1 cellular context compared by ENCODE assay signal in the genomic region with DNA sequence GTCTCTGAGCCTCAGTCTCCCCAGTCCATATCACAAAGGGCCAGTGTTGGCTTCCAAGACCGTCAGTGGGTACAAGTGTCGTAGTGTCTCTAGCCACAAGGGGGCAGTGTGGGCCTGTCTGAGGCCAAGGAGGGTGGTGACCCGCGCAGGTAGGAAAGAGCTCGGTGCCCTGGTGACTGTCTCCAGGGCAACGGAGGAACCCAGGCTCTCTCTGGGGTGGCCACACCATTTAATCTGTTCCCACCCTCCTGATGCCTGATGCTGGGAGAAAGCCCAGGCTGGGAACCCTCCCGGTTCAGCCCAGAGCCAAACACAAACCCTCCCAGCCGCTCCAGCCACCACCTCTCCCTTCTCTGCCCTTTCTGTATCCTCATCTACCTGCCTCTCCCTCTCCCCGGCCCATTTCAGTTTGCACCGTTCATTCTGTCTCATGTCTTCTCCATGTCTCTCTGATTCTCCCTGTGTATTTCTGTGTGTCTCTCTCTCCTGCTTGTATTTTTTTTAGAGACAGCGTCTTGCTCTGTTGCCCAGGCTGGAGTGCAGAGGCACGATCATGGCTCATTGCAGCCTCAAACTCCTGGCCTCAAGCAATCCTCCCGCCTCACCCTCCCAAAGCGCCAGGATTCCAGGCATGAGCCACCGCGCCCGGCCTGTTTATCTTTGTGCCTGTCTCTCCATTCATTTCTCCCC.
TF ChIP-seq lines count a peak whose summit lies in the region.

No MANE protein-coding gene starts in this region.

TF ChIP-seq in K562, 482 proteins besides CTCF, POLR2A, EP300 and RAD21 (continued from another document and continues in another):
- TF ChIP-seq, protein P1, sequence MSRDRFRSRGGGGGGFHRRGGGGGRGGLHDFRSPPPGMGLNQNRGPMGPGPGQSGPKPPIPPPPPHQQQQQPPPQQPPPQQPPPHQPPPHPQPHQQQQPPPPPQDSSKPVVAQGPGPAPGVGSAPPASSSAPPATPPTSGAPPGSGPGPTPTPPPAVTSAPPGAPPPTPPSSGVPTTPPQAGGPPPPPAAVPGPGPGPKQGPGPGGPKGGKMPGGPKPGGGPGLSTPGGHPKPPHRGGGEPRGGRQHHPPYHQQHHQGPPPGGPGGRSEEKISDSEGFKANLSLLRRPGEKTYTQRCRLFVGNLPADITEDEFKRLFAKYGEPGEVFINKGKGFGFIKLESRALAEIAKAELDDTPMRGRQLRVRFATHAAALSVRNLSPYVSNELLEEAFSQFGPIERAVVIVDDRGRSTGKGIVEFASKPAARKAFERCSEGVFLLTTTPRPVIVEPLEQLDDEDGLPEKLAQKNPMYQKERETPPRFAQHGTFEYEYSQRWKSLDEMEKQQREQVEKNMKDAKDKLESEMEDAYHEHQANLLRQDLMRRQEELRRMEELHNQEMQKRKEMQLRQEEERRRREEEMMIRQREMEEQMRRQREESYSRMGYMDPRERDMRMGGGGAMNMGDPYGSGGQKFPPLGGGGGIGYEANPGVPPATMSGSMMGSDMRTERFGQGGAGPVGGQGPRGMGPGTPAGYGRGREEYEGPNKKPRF (IDR thresholded peaks at IDR 0.05; ENCODE audit: low read depth, low read length), result no peak
- TF ChIP-seq ZZZ3 (IDR thresholded peaks at IDR 0.05), result no peak
- TF ChIP-seq, protein P2, sequence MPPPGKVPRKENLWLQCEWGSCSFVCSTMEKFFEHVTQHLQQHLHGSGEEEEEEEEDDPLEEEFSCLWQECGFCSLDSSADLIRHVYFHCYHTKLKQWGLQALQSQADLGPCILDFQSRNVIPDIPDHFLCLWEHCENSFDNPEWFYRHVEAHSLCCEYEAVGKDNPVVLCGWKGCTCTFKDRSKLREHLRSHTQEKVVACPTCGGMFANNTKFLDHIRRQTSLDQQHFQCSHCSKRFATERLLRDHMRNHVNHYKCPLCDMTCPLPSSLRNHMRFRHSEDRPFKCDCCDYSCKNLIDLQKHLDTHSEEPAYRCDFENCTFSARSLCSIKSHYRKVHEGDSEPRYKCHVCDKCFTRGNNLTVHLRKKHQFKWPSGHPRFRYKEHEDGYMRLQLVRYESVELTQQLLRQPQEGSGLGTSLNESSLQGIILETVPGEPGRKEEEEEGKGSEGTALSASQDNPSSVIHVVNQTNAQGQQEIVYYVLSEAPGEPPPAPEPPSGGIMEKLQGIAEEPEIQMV (tag; conservative IDR thresholded peaks at IDR 0.05; ENCODE audit: low read depth), result no peak
- TF ChIP-seq ZNF444 (CRISPR knock-in tag; IDR thresholded peaks at IDR 0.05), result no peak
- TF ChIP-seq, protein P3, sequence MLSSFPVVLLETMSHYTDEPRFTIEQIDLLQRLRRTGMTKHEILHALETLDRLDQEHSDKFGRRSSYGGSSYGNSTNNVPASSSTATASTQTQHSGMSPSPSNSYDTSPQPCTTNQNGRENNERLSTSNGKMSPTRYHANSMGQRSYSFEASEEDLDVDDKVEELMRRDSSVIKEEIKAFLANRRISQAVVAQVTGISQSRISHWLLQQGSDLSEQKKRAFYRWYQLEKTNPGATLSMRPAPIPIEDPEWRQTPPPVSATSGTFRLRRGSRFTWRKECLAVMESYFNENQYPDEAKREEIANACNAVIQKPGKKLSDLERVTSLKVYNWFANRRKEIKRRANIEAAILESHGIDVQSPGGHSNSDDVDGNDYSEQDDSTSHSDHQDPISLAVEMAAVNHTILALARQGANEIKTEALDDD (IDR thresholded peaks at IDR 0.05), result no peak
- peak in 1 of 2 experiments; percentile 53; a peak in 2 of 4 replicates for TF ChIP-seq RCOR1 (IDR thresholded peaks at IDR 0.05; ENCODE audit: borderline replicate concordance in 1 of 2, low read depth in 2 of 2, low read length in 2 of 2)
- TF ChIP-seq MTA3 (IDR thresholded peaks at IDR 0.05; ENCODE audit: borderline replicate concordance), result no peak
- no peak for TF ChIP-seq BRD4 (IDR thresholded peaks at IDR 0.05)
- TF ChIP-seq MBD2 (IDR thresholded peaks at IDR 0.05; ENCODE audit: borderline replicate concordance, low read depth), result no peak
- no peak for TF ChIP-seq SIX5 (IDR thresholded peaks at IDR 0.05; ENCODE audit: borderline replicate concordance in 1 of 2, insufficient read depth in 1 of 2, low read depth in 1 of 2, low read length in 2 of 2)
- no peak for TF ChIP-seq POLR2B (IDR thresholded peaks at IDR 0.05; ENCODE audit: low read depth, partially characterized antibody)
- no peak for TF ChIP-seq ELF2 (CRISPR knock-in tag; IDR thresholded peaks at IDR 0.05)
- TF ChIP-seq, protein P4, sequence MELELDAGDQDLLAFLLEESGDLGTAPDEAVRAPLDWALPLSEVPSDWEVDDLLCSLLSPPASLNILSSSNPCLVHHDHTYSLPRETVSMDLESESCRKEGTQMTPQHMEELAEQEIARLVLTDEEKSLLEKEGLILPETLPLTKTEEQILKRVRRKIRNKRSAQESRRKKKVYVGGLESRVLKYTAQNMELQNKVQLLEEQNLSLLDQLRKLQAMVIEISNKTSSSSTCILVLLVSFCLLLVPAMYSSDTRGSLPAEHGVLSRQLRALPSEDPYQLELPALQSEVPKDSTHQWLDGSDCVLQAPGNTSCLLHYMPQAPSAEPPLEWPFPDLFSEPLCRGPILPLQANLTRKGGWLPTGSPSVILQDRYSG (tag; conservative IDR thresholded peaks at IDR 0.05; ENCODE audit: low read depth), result no peak
- TF ChIP-seq ZNF311 (CRISPR knock-in tag; IDR thresholded peaks at IDR 0.05), result no peak
- TF ChIP-seq RBM25 (IDR thresholded peaks at IDR 0.05; ENCODE audit: low read depth, low read length, severe bottlenecking), result no peak
- TF ChIP-seq HDAC3 (IDR thresholded peaks at IDR 0.05; ENCODE audit: borderline replicate concordance, partially characterized antibody), result no peak
- no peak for TF ChIP-seq SMARCA5 (IDR thresholded peaks at IDR 0.05)
- no peak for TF ChIP-seq ZSCAN32 (CRISPR knock-in tag; IDR thresholded peaks at IDR 0.05)
- no peak for TF ChIP-seq DNMT1 (IDR thresholded peaks at IDR 0.05)
- TF ChIP-seq ARID2 (IDR thresholded peaks at IDR 0.05), result peak; percentile 90
- TF ChIP-seq, protein P5, sequence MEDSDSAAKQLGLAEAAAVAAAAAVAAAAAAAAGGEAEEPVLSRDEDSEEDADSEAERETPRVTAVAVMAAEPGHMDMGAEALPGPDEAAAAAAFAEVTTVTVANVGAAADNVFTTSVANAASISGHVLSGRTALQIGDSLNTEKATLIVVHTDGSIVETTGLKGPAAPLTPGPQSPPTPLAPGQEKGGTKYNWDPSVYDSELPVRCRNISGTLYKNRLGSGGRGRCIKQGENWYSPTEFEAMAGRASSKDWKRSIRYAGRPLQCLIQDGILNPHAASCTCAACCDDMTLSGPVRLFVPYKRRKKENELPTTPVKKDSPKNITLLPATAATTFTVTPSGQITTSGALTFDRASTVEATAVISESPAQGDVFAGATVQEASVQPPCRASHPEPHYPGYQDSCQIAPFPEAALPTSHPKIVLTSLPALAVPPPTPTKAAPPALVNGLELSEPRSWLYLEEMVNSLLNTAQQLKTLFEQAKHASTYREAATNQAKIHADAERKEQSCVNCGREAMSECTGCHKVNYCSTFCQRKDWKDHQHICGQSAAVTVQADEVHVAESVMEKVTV (CRISPR knock-in tag; IDR thresholded peaks at IDR 0.05), result peak; percentile 81
- TF ChIP-seq, protein P6, sequence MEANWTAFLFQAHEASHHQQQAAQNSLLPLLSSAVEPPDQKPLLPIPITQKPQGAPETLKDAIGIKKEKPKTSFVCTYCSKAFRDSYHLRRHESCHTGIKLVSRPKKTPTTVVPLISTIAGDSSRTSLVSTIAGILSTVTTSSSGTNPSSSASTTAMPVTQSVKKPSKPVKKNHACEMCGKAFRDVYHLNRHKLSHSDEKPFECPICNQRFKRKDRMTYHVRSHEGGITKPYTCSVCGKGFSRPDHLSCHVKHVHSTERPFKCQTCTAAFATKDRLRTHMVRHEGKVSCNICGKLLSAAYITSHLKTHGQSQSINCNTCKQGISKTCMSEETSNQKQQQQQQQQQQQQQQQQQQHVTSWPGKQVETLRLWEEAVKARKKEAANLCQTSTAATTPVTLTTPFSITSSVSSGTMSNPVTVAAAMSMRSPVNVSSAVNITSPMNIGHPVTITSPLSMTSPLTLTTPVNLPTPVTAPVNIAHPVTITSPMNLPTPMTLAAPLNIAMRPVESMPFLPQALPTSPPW (CRISPR knock-in tag; IDR thresholded peaks at IDR 0.05), result peak; percentile 11; the same call in 1 of the 2 replicates
- no peak for TF ChIP-seq ZNF778 (CRISPR knock-in tag; IDR thresholded peaks at IDR 0.05)
- no peak for TF ChIP-seq TCF7L2 (IDR thresholded peaks at IDR 0.05; ENCODE audit: low read depth, low read length)
- no peak for TF ChIP-seq GABPA (tag; conservative IDR thresholded peaks at IDR 0.05; ENCODE audit: low read depth)
- TF ChIP-seq, protein P7, sequence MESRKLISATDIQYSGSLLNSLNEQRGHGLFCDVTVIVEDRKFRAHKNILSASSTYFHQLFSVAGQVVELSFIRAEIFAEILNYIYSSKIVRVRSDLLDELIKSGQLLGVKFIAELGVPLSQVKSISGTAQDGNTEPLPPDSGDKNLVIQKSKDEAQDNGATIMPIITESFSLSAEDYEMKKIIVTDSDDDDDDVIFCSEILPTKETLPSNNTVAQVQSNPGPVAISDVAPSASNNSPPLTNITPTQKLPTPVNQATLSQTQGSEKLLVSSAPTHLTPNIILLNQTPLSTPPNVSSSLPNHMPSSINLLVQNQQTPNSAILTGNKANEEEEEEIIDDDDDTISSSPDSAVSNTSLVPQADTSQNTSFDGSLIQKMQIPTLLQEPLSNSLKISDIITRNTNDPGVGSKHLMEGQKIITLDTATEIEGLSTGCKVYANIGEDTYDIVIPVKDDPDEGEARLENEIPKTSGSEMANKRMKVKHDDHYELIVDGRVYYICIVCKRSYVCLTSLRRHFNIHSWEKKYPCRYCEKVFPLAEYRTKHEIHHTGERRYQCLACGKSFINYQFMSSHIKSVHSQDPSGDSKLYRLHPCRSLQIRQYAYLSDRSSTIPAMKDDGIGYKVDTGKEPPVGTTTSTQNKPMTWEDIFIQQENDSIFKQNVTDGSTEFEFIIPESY (CRISPR knock-in tag; IDR thresholded peaks at IDR 0.05), result no peak
- peak; percentile 58; the same call in 1 of the 2 replicates for TF ChIP-seq CREM (IDR thresholded peaks at IDR 0.05; ENCODE audit: low read depth)
- TF ChIP-seq MAZ (CRISPR knock-in tag; conservative IDR thresholded peaks at IDR 0.05 in 1 of 2, IDR thresholded peaks at IDR 0.05 in 1 of 2), result peak in 1 of 2 experiments; percentile 62; a peak in 2 of 4 replicates
- no peak for TF ChIP-seq NR1H2 (CRISPR knock-in tag; IDR thresholded peaks at IDR 0.05)
- peak; percentile 23; the same call in 1 of the 2 replicates for TF ChIP-seq CTBP1 (IDR thresholded peaks at IDR 0.05; ENCODE audit: borderline replicate concordance)
- TF ChIP-seq HDAC1 (IDR thresholded peaks at IDR 0.05), result no peak
- TF ChIP-seq FOXM1 (IDR thresholded peaks at IDR 0.05; ENCODE audit: low read depth), result no peak
- no peak for TF ChIP-seq FOXM1 (CRISPR knock-in tag; IDR thresholded peaks at IDR 0.05; ENCODE audit: low read depth)
- no peak for TF ChIP-seq SRSF1 (IDR thresholded peaks at IDR 0.05; ENCODE audit: low read depth, low read length)
- no peak for TF ChIP-seq SRSF3 (IDR thresholded peaks at IDR 0.05; ENCODE audit: insufficient read depth, low read length)
- no peak for TF ChIP-seq MCM3 (IDR thresholded peaks at IDR 0.05)
- TF ChIP-seq ZNF696 (CRISPR knock-in tag; conservative IDR thresholded peaks at IDR 0.05), result no peak
- TF ChIP-seq, protein P8, sequence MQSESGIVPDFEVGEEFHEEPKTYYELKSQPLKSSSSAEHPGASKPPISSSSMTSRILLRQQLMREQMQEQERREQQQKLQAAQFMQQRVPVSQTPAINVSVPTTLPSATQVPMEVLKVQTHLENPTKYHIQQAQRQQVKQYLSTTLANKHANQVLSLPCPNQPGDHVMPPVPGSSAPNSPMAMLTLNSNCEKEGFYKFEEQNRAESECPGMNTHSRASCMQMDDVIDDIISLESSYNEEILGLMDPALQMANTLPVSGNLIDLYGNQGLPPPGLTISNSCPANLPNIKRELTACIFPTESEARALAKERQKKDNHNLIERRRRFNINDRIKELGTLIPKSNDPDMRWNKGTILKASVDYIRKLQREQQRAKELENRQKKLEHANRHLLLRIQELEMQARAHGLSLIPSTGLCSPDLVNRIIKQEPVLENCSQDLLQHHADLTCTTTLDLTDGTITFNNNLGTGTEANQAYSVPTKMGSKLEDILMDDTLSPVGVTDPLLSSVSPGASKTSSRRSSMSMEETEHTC (IDR thresholded peaks at IDR 0.05), result no peak
- no peak for TF ChIP-seq NCOA6 (IDR thresholded peaks at IDR 0.05)
- peak; percentile 81; the same call in 1 of the 2 replicates for TF ChIP-seq CC2D1A (IDR thresholded peaks at IDR 0.05)
- no peak for TF ChIP-seq MCM2 (IDR thresholded peaks at IDR 0.05; ENCODE audit: low read depth)
- TF ChIP-seq, protein P9, sequence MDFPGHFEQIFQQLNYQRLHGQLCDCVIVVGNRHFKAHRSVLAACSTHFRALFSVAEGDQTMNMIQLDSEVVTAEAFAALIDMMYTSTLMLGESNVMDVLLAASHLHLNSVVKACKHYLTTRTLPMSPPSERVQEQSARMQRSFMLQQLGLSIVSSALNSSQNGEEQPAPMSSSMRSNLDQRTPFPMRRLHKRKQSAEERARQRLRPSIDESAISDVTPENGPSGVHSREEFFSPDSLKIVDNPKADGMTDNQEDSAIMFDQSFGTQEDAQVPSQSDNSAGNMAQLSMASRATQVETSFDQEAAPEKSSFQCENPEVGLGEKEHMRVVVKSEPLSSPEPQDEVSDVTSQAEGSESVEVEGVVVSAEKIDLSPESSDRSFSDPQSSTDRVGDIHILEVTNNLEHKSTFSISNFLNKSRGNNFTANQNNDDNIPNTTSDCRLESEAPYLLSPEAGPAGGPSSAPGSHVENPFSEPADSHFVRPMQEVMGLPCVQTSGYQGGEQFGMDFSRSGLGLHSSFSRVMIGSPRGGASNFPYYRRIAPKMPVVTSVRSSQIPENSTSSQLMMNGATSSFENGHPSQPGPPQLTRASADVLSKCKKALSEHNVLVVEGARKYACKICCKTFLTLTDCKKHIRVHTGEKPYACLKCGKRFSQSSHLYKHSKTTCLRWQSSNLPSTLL (IDR thresholded peaks at IDR 0.05), result no peak
- TF ChIP-seq, protein P10, sequence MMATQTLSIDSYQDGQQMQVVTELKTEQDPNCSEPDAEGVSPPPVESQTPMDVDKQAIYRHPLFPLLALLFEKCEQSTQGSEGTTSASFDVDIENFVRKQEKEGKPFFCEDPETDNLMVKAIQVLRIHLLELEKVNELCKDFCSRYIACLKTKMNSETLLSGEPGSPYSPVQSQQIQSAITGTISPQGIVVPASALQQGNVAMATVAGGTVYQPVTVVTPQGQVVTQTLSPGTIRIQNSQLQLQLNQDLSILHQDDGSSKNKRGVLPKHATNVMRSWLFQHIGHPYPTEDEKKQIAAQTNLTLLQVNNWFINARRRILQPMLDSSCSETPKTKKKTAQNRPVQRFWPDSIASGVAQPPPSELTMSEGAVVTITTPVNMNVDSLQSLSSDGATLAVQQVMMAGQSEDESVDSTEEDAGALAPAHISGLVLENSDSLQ (IDR thresholded peaks at IDR 0.05), result no peak
- TF ChIP-seq ZNF75A (CRISPR knock-in tag; IDR thresholded peaks at IDR 0.05), result no peak
- TF ChIP-seq, protein P11, sequence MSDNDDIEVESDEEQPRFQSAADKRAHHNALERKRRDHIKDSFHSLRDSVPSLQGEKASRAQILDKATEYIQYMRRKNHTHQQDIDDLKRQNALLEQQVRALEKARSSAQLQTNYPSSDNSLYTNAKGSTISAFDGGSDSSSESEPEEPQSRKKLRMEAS (CRISPR knock-in tag; IDR thresholded peaks at IDR 0.05), result no peak
- TF ChIP-seq ZFP30 (CRISPR knock-in tag; IDR thresholded peaks at IDR 0.05; ENCODE audit: borderline replicate concordance), result no peak
- TF ChIP-seq ERF (CRISPR knock-in tag; IDR thresholded peaks at IDR 0.05), result no peak
- no peak for TF ChIP-seq ADNP (tag; IDR thresholded peaks at IDR 0.05)
- TF ChIP-seq RB1 (IDR thresholded peaks at IDR 0.05; ENCODE audit: low read depth), result peak; percentile 86
- TF ChIP-seq MYNN (IDR thresholded peaks at IDR 0.05), result peak; percentile 99
- peak; percentile 78; the same call in 1 of the 2 replicates for TF ChIP-seq MYNN (CRISPR knock-in tag; IDR thresholded peaks at IDR 0.05)
- TF ChIP-seq ZNF586 (CRISPR knock-in tag; conservative IDR thresholded peaks at IDR 0.05), result no peak
- TF ChIP-seq MEF2D (tag; conservative IDR thresholded peaks at IDR 0.05; ENCODE audit: low read depth), result no peak
